In the genomic region with DNA sequence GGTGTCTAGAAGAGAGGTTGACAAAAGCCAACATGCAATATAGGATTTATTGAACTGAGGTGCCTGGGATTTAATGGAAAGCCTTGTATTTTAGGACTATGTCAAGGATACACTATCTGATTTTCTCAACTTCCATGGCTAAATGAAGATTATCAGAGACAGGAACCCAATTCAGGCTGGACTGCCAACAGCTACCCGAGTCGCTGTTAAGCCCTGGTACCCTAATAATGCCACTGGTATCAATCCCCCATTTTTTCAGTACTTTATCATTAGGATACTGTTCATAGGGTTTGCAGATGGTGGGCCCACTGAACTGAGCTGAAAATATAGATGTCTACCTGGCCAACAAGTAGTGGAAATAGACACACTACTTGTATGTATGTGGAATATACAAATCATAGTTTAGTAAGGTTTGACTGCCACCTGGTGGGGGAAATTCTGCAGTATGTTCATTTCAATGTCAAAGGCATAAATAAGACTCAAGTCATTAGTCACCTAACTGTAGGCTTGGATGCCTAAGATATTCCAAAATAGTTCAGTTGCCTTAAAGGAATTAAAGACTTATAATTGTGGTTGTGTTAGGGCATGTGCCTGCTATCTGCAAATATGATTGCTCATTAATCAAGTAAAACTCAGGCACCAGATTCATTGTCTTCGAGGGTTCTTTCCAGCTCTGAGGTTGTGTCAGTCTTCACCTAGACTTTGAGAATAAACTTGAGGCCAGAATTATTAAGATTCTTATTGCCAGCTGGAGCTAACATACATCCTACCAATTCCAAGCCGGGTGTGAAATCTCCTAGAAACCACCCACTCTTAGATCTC, we compare ENCODE assay signal across 8 cellular contexts.
DNase-seq lines count a peak whose midpoint lies in the region; ATAC-seq and TF ChIP-seq lines count a peak whose summit lies in the region.

No MANE protein-coding gene starts in this region.

- H3K9me3 ChIP-seq in parathyroid adenoma (ENCODE audit: control insufficient read depth, low read length) = no peaks in the 10 kb centered on the region

- DNase-seq in AML-193 (lab: John Stamatoyannopoulos, UW) (peak; percentile 53 to 54), NCI-H69 (lab: John Stamatoyannopoulos, UW) (peak; percentile 81), foreskin fibroblast (peak; percentile 7 to 37), NOMO-1 treated with dmso at 0.1 percent for 144 hours (lab: John Stamatoyannopoulos, UW; ENCODE audit: unreplicated experiment) (no peak)
- DNase-seq in activated CD8-positive, alpha-beta memory T cell treated with anti-CD3 and anti-CD28 coated beads, Interleukin-2, amount 50 U/mL, for 48 hours = peak; percentile 64

- H3K36me3 ChIP-seq in parathyroid adenoma (ENCODE audit: control insufficient read depth, insufficient read depth, low read length) = no peaks in the 10 kb centered on the region

- H3K4me3 ChIP-seq in foreskin fibroblast (ENCODE audit: low read depth in 1 of 2, low read length in 2 of 2) (no peak overlapping the region), parathyroid adenoma (ENCODE audit: low read depth, low read length) (no peak overlapping the region)

- no peak overlapping the region for H3K4me2 ChIP-seq in parathyroid adenoma (ENCODE audit: low read length)

- H3K9ac ChIP-seq in parathyroid adenoma = no peak overlapping the region

- no peak overlapping the region for H2AFZ ChIP-seq in parathyroid adenoma

- H3K79me2 ChIP-seq in parathyroid adenoma = no peaks in the 10 kb centered on the region

- TF ChIP-seq CTCF in foreskin fibroblast (IDR thresholded peaks at IDR 0.05; ENCODE audit: low read depth, low read length) (peak; percentile 57), parathyroid adenoma (IDR thresholded peaks at IDR 0.05) (peak; percentile 46)

- H3K27ac ChIP-seq in parathyroid adenoma = no peak overlapping the region

- ATAC-seq in GM18499 (IDR thresholded peaks at IDR 0.05; ENCODE audit: insufficient read depth, unreplicated experiment) (peak; percentile 64), HG03039 (IDR thresholded peaks at IDR 0.05; ENCODE audit: unreplicated experiment) (peak; percentile 62)

- H3K27me3 ChIP-seq in parathyroid adenoma (ENCODE audit: control insufficient read depth, insufficient read depth, low read length) = no peaks in the 10 kb centered on the region

- H3K4me1 ChIP-seq in parathyroid adenoma = no peaks in the 10 kb centered on the region
